ENCODE assay signal across 2 cellular contexts in the genomic region with DNA sequence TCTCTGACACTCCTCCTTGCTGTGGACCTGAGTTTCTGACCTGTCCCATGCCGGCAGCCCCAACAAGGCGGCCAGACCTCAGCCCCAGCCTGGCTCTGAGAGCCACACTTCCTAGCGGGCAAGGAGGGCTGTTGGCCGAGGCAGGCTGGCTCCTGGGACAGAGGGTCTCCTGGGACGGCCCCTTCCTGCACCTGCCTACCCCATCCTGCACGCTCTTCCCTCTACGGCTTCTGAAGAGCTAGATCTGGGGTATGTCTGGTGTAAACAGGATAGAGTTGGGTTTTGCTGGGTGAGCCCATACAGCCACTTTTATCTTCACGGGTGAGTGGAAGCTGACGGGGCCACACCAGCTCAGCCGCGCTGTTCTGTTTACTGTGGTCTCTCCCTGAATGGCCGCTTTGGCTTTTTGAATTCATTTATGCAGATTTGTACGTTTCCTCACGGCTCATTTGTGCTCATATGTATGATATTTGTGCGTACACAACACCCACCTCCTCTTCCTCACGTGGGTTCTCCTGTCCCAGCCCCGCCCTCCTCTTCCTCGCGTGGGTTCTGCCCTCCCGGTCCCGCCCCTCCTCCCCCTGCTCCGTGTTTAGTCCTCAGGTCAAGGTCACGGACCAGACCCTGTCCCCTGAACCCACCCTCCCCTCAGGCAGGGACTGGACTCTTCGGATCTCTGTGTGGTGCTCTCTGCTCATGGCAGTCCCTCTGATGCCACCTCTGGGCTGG.
TF ChIP-seq lines count a peak whose summit lies in the region.

No MANE protein-coding gene starts in this region.

TF ChIP-seq in HCT116, 20 proteins besides CTCF, POLR2A, EP300 and RAD21:
- TF ChIP-seq SP1 (IDR thresholded peaks at IDR 0.05; ENCODE audit: low read depth): no peak
- TF ChIP-seq EZH2 (IDR thresholded peaks at IDR 0.05): no peak
- TF ChIP-seq, protein P1, sequence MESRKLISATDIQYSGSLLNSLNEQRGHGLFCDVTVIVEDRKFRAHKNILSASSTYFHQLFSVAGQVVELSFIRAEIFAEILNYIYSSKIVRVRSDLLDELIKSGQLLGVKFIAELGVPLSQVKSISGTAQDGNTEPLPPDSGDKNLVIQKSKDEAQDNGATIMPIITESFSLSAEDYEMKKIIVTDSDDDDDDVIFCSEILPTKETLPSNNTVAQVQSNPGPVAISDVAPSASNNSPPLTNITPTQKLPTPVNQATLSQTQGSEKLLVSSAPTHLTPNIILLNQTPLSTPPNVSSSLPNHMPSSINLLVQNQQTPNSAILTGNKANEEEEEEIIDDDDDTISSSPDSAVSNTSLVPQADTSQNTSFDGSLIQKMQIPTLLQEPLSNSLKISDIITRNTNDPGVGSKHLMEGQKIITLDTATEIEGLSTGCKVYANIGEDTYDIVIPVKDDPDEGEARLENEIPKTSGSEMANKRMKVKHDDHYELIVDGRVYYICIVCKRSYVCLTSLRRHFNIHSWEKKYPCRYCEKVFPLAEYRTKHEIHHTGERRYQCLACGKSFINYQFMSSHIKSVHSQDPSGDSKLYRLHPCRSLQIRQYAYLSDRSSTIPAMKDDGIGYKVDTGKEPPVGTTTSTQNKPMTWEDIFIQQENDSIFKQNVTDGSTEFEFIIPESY (IDR thresholded peaks at IDR 0.05; ENCODE audit: extremely low read depth, insufficient replicate concordance, low read length): no peak
- TF ChIP-seq SIN3A (IDR thresholded peaks at IDR 0.05; ENCODE audit: low read depth): no peak
- no peak for TF ChIP-seq CBX3 (IDR thresholded peaks at IDR 0.05; ENCODE audit: low read depth)
- TF ChIP-seq ZNF274 (IDR thresholded peaks at IDR 0.05; ENCODE audit: low read depth, low read length): no peak
- no peak for TF ChIP-seq MAX (IDR thresholded peaks at IDR 0.05)
- TF ChIP-seq REST (IDR thresholded peaks at IDR 0.05; ENCODE audit: low read depth): no peak
- no peak for TF ChIP-seq FOSL1 (IDR thresholded peaks at IDR 0.05; ENCODE audit: low read depth)
- TF ChIP-seq, protein P2, sequence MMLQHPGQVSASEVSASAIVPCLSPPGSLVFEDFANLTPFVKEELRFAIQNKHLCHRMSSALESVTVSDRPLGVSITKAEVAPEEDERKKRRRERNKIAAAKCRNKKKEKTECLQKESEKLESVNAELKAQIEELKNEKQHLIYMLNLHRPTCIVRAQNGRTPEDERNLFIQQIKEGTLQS (IDR thresholded peaks at IDR 0.05): no peak
- TF ChIP-seq SRF (IDR thresholded peaks at IDR 0.05; ENCODE audit: low read depth): no peak
- TF ChIP-seq JUND (IDR thresholded peaks at IDR 0.05): no peak
- TF ChIP-seq EZH2phosphoT487 (IDR thresholded peaks at IDR 0.05; ENCODE audit: borderline replicate concordance): no peak
- TF ChIP-seq YY1 (IDR thresholded peaks at IDR 0.05; ENCODE audit: extremely low read depth, insufficient replicate concordance, low read depth, low read length): no peak
- TF ChIP-seq TCF7L2 (IDR thresholded peaks at IDR 0.05; ENCODE audit: borderline replicate concordance, extremely low read depth, insufficient read depth, insufficient read length): no peak
- no peak for TF ChIP-seq EGR1 (IDR thresholded peaks at IDR 0.05; ENCODE audit: low read depth)
- TF ChIP-seq ZFX (IDR thresholded peaks at IDR 0.05): no peak
- TF ChIP-seq POLR2AphosphoS5 (IDR thresholded peaks at IDR 0.05; ENCODE audit: low read depth, low read length): no peak

TF ChIP-seq in K562, 482 proteins besides CTCF, POLR2A, EP300 and RAD21:
- TF ChIP-seq HDAC8 (tag; IDR thresholded peaks at IDR 0.05) (no peak), ZNF408 (CRISPR knock-in tag; IDR thresholded peaks at IDR 0.05; ENCODE audit: low read depth) (no peak), PHB2 (IDR thresholded peaks at IDR 0.05; ENCODE audit: low read depth) (no peak), NCOR1 (IDR thresholded peaks at IDR 0.05) (no peak), ZNF668 (CRISPR knock-in tag; IDR thresholded peaks at IDR 0.05) (no peak), ZBTB7A (IDR thresholded peaks at IDR 0.05; ENCODE audit: borderline replicate concordance, control insufficient read depth, low read depth, low read length) (no peak)
- TF ChIP-seq, protein P3, sequence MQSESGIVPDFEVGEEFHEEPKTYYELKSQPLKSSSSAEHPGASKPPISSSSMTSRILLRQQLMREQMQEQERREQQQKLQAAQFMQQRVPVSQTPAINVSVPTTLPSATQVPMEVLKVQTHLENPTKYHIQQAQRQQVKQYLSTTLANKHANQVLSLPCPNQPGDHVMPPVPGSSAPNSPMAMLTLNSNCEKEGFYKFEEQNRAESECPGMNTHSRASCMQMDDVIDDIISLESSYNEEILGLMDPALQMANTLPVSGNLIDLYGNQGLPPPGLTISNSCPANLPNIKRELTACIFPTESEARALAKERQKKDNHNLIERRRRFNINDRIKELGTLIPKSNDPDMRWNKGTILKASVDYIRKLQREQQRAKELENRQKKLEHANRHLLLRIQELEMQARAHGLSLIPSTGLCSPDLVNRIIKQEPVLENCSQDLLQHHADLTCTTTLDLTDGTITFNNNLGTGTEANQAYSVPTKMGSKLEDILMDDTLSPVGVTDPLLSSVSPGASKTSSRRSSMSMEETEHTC (IDR thresholded peaks at IDR 0.05): no peak
- TF ChIP-seq, protein P4, sequence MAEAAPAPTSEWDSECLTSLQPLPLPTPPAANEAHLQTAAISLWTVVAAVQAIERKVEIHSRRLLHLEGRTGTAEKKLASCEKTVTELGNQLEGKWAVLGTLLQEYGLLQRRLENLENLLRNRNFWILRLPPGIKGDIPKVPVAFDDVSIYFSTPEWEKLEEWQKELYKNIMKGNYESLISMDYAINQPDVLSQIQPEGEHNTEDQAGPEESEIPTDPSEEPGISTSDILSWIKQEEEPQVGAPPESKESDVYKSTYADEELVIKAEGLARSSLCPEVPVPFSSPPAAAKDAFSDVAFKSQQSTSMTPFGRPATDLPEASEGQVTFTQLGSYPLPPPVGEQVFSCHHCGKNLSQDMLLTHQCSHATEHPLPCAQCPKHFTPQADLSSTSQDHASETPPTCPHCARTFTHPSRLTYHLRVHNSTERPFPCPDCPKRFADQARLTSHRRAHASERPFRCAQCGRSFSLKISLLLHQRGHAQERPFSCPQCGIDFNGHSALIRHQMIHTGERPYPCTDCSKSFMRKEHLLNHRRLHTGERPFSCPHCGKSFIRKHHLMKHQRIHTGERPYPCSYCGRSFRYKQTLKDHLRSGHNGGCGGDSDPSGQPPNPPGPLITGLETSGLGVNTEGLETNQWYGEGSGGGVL (CRISPR knock-in tag; IDR thresholded peaks at IDR 0.05): no peak
